1 cellular context compared by ENCODE assay signal in the genomic region with DNA sequence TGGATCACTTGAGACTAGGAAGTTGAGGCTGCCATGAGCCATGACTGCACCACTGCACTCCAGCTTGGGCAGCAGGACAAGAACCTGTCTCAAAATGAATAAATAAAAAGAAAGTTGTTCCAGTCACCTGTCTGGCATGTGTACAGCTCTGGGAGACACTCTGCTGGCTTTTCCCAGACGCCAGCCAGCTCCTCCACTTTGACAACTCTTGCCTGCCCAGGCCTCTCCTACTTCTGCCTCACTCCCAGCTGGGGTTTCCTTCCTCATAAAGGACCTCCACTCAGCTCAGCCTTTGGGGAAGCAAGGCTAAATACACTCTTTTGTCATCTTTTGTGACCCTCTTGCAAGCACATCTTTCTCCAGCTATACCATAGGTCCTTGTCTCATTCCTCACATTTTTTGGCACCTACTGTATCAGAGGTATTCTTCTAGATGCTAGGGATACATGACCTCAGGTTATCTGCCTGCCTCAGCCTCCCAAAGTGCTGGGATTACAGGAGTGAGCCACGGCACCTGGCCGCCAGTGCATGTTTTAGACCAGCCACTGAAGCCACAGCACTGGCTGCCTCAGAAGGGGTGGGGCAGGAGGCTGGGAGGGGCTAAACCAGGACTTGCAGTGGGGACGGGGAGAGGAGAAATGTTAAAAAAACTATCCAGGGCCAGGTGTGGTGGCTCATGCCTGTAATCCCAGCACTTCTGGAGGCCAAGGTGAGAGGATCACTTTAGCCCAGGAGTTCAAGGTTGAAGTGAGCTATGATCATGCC.
TF ChIP-seq lines count a peak whose summit lies in the region.

No MANE protein-coding gene starts in this region.

TF ChIP-seq in K562, 482 proteins besides CTCF, POLR2A, EP300 and RAD21:
- TF ChIP-seq RBM34 (IDR thresholded peaks at IDR 0.05; ENCODE audit: borderline replicate concordance, insufficient read depth, low read length) (no peak), PRPF4 (IDR thresholded peaks at IDR 0.05; ENCODE audit: insufficient read depth, low read depth, low read length, poor library complexity, severe bottlenecking) (no peak), ZNF121 (CRISPR knock-in tag; conservative IDR thresholded peaks at IDR 0.05) (no peak), NR2C1 (IDR thresholded peaks at IDR 0.05) (no peak), NR2C1 (tag; IDR thresholded peaks at IDR 0.05) (no peak)
- TF ChIP-seq, protein P1, sequence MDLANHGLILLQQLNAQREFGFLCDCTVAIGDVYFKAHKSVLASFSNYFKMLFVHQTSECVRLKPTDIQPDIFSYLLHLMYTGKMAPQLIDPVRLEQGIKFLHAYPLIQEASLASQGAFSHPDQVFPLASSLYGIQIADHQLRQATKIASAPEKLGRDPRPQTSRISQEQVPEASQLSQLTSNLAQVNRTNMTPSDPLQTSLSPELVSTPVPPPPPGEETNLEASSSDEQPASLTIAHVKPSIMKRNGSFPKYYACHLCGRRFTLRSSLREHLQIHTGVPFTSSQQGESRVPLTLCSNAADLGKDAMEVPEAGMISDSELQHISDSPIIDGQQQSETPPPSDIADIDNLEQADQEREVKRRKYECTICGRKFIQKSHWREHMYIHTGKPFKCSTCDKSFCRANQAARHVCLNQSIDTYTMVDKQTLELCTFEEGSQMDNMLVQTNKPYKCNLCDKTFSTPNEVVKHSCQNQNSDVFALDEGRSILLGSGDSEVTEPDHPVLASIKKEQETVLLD (IDR thresholded peaks at IDR 0.05): no peak
